In the genomic region with DNA sequence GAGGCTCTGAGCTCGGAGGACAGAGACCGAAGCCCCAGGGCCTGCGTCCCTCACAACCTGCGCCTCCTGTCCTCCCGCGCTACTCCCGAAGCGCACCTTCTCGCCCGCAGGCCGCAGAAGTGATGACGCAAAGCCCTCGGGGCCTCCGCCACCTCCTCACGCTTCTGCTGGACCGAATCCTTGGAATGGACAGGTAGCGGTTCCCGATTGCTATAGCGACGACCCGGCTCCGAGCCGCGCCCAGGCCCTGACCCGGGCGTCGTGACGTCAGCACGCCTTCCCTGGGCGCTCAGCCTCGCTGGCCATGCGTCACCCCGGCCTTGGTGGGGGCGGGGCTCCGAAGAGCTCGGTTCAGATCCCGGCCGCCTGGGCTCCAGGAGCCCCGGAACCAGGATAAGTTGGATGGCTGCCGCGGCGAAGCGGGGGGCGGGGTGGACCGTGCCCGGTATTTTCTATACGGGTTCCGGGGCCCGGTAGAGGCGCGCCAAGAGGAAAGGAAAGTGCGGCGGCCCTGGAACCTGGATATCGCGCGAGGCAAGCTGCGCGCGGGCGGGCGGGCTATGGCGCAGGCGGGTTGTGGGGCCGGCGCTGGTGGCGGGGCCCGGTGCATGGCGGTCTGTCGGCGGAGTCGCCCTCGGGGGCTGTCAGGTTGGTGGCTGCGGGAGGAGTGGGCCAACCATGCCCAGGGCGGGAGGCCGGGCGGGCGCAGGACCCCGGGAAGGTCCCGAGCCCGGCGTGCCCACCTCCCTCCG, we compare ENCODE assay signal across 1 cellular context.
TF ChIP-seq lines count a peak whose summit lies in the region.

A gene (plus strand): TSS at position 542 of the 752 bp plus-strand sequence. CDS start 21,417 bp downstream, outside the sequence.

TF ChIP-seq in HepG2, 621 proteins besides CTCF, POLR2A, EP300 and RAD21 (continued from another document and continues in another):
- peak; percentile 90 for TF ChIP-seq ZNF230 (CRISPR knock-in tag; IDR thresholded peaks at IDR 0.05)
- TF ChIP-seq ZNF672 (CRISPR knock-in tag; IDR thresholded peaks at IDR 0.05), result no peak
- TF ChIP-seq, protein P1, sequence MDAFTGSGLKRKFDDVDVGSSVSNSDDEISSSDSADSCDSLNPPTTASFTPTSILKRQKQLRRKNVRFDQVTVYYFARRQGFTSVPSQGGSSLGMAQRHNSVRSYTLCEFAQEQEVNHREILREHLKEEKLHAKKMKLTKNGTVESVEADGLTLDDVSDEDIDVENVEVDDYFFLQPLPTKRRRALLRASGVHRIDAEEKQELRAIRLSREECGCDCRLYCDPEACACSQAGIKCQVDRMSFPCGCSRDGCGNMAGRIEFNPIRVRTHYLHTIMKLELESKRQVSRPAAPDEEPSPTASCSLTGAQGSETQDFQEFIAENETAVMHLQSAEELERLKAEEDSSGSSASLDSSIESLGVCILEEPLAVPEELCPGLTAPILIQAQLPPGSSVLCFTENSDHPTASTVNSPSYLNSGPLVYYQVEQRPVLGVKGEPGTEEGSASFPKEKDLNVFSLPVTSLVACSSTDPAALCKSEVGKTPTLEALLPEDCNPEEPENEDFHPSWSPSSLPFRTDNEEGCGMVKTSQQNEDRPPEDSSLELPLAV (CRISPR knock-in tag; conservative IDR thresholded peaks at IDR 0.05; ENCODE audit: low read depth), result peak; percentile 69; the same call in 1 of the 2 replicates
- TF ChIP-seq, protein P2, sequence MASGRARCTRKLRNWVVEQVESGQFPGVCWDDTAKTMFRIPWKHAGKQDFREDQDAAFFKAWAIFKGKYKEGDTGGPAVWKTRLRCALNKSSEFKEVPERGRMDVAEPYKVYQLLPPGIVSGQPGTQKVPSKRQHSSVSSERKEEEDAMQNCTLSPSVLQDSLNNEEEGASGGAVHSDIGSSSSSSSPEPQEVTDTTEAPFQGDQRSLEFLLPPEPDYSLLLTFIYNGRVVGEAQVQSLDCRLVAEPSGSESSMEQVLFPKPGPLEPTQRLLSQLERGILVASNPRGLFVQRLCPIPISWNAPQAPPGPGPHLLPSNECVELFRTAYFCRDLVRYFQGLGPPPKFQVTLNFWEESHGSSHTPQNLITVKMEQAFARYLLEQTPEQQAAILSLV (CRISPR knock-in tag; IDR thresholded peaks at IDR 0.05; ENCODE audit: borderline replicate concordance), result peak; percentile 99
- TF ChIP-seq, protein P3, sequence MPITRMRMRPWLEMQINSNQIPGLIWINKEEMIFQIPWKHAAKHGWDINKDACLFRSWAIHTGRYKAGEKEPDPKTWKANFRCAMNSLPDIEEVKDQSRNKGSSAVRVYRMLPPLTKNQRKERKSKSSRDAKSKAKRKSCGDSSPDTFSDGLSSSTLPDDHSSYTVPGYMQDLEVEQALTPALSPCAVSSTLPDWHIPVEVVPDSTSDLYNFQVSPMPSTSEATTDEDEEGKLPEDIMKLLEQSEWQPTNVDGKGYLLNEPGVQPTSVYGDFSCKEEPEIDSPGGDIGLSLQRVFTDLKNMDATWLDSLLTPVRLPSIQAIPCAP (CRISPR knock-in tag; IDR thresholded peaks at IDR 0.05; ENCODE audit: low read depth), result no peak
- peak; percentile 93 for TF ChIP-seq KMT2A (CRISPR knock-in tag; IDR thresholded peaks at IDR 0.05)
- TF ChIP-seq SAP130 (CRISPR knock-in tag; IDR thresholded peaks at IDR 0.05; ENCODE audit: low read depth), result peak; percentile 99
- TF ChIP-seq, protein P4, sequence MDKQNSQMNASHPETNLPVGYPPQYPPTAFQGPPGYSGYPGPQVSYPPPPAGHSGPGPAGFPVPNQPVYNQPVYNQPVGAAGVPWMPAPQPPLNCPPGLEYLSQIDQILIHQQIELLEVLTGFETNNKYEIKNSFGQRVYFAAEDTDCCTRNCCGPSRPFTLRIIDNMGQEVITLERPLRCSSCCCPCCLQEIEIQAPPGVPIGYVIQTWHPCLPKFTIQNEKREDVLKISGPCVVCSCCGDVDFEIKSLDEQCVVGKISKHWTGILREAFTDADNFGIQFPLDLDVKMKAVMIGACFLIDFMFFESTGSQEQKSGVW (CRISPR knock-in tag; IDR thresholded peaks at IDR 0.05; ENCODE audit: borderline replicate concordance), result no peak
- TF ChIP-seq, protein P5, sequence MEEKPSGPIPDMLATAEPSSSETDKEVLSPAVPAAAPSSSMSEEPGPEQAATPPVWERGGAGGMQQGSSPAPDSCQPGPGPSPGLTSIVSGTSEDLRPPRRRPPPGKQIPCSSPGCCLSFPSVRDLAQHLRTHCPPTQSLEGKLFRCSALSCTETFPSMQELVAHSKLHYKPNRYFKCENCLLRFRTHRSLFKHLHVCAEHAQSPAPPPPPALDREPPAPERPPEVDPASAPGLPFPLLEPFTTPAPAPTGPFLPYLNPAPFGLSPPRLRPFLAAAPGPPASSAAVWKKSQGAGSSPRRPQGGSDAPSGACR (CRISPR knock-in tag; IDR thresholded peaks at IDR 0.05), result no peak; the same call in none of the 2 replicates
- TF ChIP-seq HOXA7 (CRISPR knock-in tag; IDR thresholded peaks at IDR 0.05), result no peak
- TF ChIP-seq HDAC1 (CRISPR knock-in tag; IDR thresholded peaks at IDR 0.05), result peak; percentile 94
- TF ChIP-seq ONECUT2 (CRISPR knock-in tag; IDR thresholded peaks at IDR 0.05), result no peak
- TF ChIP-seq ATM (IDR thresholded peaks at IDR 0.05; ENCODE audit: borderline replicate concordance), result no peak
- no peak; the same call in 1 of the 2 replicates for TF ChIP-seq ZNF839 (CRISPR knock-in tag; IDR thresholded peaks at IDR 0.05; ENCODE audit: borderline replicate concordance)
- TF ChIP-seq, protein P6, sequence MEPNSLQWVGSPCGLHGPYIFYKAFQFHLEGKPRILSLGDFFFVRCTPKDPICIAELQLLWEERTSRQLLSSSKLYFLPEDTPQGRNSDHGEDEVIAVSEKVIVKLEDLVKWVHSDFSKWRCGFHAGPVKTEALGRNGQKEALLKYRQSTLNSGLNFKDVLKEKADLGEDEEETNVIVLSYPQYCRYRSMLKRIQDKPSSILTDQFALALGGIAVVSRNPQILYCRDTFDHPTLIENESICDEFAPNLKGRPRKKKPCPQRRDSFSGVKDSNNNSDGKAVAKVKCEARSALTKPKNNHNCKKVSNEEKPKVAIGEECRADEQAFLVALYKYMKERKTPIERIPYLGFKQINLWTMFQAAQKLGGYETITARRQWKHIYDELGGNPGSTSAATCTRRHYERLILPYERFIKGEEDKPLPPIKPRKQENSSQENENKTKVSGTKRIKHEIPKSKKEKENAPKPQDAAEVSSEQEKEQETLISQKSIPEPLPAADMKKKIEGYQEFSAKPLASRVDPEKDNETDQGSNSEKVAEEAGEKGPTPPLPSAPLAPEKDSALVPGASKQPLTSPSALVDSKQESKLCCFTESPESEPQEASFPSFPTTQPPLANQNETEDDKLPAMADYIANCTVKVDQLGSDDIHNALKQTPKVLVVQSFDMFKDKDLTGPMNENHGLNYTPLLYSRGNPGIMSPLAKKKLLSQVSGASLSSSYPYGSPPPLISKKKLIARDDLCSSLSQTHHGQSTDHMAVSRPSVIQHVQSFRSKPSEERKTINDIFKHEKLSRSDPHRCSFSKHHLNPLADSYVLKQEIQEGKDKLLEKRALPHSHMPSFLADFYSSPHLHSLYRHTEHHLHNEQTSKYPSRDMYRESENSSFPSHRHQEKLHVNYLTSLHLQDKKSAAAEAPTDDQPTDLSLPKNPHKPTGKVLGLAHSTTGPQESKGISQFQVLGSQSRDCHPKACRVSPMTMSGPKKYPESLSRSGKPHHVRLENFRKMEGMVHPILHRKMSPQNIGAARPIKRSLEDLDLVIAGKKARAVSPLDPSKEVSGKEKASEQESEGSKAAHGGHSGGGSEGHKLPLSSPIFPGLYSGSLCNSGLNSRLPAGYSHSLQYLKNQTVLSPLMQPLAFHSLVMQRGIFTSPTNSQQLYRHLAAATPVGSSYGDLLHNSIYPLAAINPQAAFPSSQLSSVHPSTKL (CRISPR knock-in tag; IDR thresholded peaks at IDR 0.05), result peak; percentile 73
- TF ChIP-seq ELF3 (CRISPR knock-in tag; IDR thresholded peaks at IDR 0.05), result peak; percentile 80
- peak; percentile 89 for TF ChIP-seq FOXC1 (CRISPR knock-in tag; IDR thresholded peaks at IDR 0.05; ENCODE audit: borderline replicate concordance)
- TF ChIP-seq FOXA1 (IDR thresholded peaks at IDR 0.05), result no peak
- peak; percentile 18; the same call in 1 of the 2 replicates for TF ChIP-seq FOXA1 (CRISPR knock-in tag; IDR thresholded peaks at IDR 0.05)
- peak; percentile 74 for TF ChIP-seq SAFB2 (CRISPR knock-in tag; IDR thresholded peaks at IDR 0.05; ENCODE audit: borderline replicate concordance, low read depth)
- TF ChIP-seq ZNF614 (CRISPR knock-in tag; IDR thresholded peaks at IDR 0.05; ENCODE audit: borderline replicate concordance), result peak; percentile 98
- TF ChIP-seq NFKBIZ (CRISPR knock-in tag; IDR thresholded peaks at IDR 0.05), result peak; percentile 87; the same call in 1 of the 2 replicates
- peak; percentile 98 for TF ChIP-seq ZBTB7B (CRISPR knock-in tag; IDR thresholded peaks at IDR 0.05)
- peak; percentile 85 for TF ChIP-seq ZNF776 (CRISPR knock-in tag; IDR thresholded peaks at IDR 0.05)
- TF ChIP-seq ZNF546 (CRISPR knock-in tag; conservative IDR thresholded peaks at IDR 0.05), result peak; percentile 96
- peak; percentile 74; the same call in 1 of the 2 replicates for TF ChIP-seq NFE2L1 (CRISPR knock-in tag; IDR thresholded peaks at IDR 0.05; ENCODE audit: borderline replicate concordance)
- TF ChIP-seq, protein P7, sequence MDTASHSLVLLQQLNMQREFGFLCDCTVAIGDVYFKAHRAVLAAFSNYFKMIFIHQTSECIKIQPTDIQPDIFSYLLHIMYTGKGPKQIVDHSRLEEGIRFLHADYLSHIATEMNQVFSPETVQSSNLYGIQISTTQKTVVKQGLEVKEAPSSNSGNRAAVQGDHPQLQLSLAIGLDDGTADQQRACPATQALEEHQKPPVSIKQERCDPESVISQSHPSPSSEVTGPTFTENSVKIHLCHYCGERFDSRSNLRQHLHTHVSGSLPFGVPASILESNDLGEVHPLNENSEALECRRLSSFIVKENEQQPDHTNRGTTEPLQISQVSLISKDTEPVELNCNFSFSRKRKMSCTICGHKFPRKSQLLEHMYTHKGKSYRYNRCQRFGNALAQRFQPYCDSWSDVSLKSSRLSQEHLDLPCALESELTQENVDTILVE (CRISPR knock-in tag; IDR thresholded peaks at IDR 0.05), result peak; percentile 99
- TF ChIP-seq ZNF205 (CRISPR knock-in tag; IDR thresholded peaks at IDR 0.05), result peak; percentile 91
- TF ChIP-seq, protein P8, sequence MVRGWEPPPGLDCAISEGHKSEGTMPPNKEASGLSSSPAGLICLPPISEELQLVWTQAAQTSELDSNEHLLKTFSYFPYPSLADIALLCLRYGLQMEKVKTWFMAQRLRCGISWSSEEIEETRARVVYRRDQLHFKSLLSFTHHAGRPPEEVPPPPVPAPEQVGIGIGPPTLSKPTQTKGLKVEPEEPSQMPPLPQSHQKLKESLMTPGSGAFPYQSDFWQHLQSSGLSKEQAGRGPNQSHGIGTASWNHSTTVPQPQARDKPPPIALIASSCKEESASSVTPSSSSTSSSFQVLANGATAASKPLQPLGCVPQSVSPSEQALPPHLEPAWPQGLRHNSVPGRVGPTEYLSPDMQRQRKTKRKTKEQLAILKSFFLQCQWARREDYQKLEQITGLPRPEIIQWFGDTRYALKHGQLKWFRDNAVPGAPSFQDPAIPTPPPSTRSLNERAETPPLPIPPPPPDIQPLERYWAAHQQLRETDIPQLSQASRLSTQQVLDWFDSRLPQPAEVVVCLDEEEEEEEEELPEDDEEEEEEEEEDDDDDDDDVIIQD (CRISPR knock-in tag; IDR thresholded peaks at IDR 0.05; ENCODE audit: low read depth), result peak; percentile 80; the same call in 1 of the 2 replicates
- peak; percentile 95 for TF ChIP-seq ZNF883 (CRISPR knock-in tag; IDR thresholded peaks at IDR 0.05; ENCODE audit: not compliant biosample characterization)
- TF ChIP-seq GABPB1 (CRISPR knock-in tag; IDR thresholded peaks at IDR 0.05), result peak; percentile 89
- TF ChIP-seq, protein P9, sequence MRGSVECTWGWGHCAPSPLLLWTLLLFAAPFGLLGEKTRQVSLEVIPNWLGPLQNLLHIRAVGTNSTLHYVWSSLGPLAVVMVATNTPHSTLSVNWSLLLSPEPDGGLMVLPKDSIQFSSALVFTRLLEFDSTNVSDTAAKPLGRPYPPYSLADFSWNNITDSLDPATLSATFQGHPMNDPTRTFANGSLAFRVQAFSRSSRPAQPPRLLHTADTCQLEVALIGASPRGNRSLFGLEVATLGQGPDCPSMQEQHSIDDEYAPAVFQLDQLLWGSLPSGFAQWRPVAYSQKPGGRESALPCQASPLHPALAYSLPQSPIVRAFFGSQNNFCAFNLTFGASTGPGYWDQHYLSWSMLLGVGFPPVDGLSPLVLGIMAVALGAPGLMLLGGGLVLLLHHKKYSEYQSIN (CRISPR knock-in tag; IDR thresholded peaks at IDR 0.05; ENCODE audit: borderline replicate concordance), result no peak
- no peak for TF ChIP-seq ZNF382 (CRISPR knock-in tag; IDR thresholded peaks at IDR 0.05; ENCODE audit: borderline replicate concordance)
- TF ChIP-seq, protein P10, sequence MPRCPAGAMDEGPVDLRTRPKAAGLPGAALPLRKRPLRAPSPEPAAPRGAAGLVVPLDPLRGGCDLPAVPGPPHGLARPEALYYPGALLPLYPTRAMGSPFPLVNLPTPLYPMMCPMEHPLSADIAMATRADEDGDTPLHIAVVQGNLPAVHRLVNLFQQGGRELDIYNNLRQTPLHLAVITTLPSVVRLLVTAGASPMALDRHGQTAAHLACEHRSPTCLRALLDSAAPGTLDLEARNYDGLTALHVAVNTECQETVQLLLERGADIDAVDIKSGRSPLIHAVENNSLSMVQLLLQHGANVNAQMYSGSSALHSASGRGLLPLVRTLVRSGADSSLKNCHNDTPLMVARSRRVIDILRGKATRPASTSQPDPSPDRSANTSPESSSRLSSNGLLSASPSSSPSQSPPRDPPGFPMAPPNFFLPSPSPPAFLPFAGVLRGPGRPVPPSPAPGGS (CRISPR knock-in tag; IDR thresholded peaks at IDR 0.05), result peak; percentile 63
- TF ChIP-seq, protein P11, sequence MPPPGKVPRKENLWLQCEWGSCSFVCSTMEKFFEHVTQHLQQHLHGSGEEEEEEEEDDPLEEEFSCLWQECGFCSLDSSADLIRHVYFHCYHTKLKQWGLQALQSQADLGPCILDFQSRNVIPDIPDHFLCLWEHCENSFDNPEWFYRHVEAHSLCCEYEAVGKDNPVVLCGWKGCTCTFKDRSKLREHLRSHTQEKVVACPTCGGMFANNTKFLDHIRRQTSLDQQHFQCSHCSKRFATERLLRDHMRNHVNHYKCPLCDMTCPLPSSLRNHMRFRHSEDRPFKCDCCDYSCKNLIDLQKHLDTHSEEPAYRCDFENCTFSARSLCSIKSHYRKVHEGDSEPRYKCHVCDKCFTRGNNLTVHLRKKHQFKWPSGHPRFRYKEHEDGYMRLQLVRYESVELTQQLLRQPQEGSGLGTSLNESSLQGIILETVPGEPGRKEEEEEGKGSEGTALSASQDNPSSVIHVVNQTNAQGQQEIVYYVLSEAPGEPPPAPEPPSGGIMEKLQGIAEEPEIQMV (CRISPR knock-in tag; IDR thresholded peaks at IDR 0.05; ENCODE audit: low read depth), result peak; percentile 59; the same call in 1 of the 2 replicates
- no peak for TF ChIP-seq SMARCC2 (IDR thresholded peaks at IDR 0.05)
- TF ChIP-seq MXD4 (CRISPR knock-in tag; IDR thresholded peaks at IDR 0.05), result peak; percentile 92
- TF ChIP-seq TSC22D2 (CRISPR knock-in tag; IDR thresholded peaks at IDR 0.05; ENCODE audit: borderline replicate concordance), result peak; percentile 93; the same call in 1 of the 2 replicates
- TF ChIP-seq KLF11 (CRISPR knock-in tag; IDR thresholded peaks at IDR 0.05), result no peak; the same call in 1 of the 2 replicates
- TF ChIP-seq PHF20 (CRISPR knock-in tag; IDR thresholded peaks at IDR 0.05), result peak; percentile 87
- peak; percentile 88 for TF ChIP-seq U2AF1 (optimal IDR thresholded peaks at IDR 0.05; ENCODE audit: low read depth, low read length)
- TF ChIP-seq MED13 (CRISPR knock-in tag; IDR thresholded peaks at IDR 0.05), result peak; percentile 94
